In genomic region chr1:180558664-180559063, GRCh38 we compare ENCODE assay signal across 28 cellular contexts. TPM values are rescaled to one million over a fixed set of nuclear protein-coding genes. Genes with fewer than 3 reads are reported as not detected.
"Had no signal": no experiment of that assay in that cellular context is flagged by ENCODE, and none has a peak within 500 bp of the region (broad histone marks: within the 10 kb centered on the region; RNA-seq: fewer than 3 reads in every experiment).

OVAAL (plus strand) TSS chr1:180558964.

- H3K9me3 ChIP-seq: SJCRH30 had no signal

- H3K4me1 ChIP-seq: SJCRH30 had no signal

- H3K27ac ChIP-seq: brain microvascular endothelial cell, SJCRH30 had no signal

- H3K9me3 Mint-ChIP-seq: activated B cell treated with CpG ODN at 0.5 μM for 24 hours; activated CD4-positive, alpha-beta memory T cell treated with anti-CD3 and anti-CD28 coated beads for 36 hours; activated CD4-positive, alpha-beta T cell treated with anti-CD3 and anti-CD28 coated beads, Interleukin-2, amount 10 ng/mL, durations not matched to agents 7 days and 5 days; activated T-cell treated with anti-CD3 and anti-CD28 coated beads, Interleukin-2, amount 50 U/mL, for 4 hours had no signal

- H3K4me1 Mint-ChIP-seq: activated B cell treated with CpG ODN at 0.5 μM for 24 hours; activated CD4-positive, alpha-beta T cell treated with anti-CD3 and anti-CD28 coated beads, Interleukin-2, amount 10 ng/mL, durations not matched to agents 7 days and 5 days; T-helper 17 cell had no signal

- H3K36me3 Mint-ChIP-seq: activated CD4-positive, alpha-beta memory T cell treated with anti-CD3 and anti-CD28 coated beads for 36 hours; activated naive CD8-positive, alpha-beta T cell had no signal

- H3K27me3 ChIP-seq: brain microvascular endothelial cell, cardiac muscle cell, SJCRH30 had no signal

- DNase-seq: activated B cell treated with CpG ODN at 0.5 μM for 24 hours; activated CD4-positive, alpha-beta memory T cell treated with anti-CD3 and anti-CD28 coated beads for 36 hours; activated CD4-positive, alpha-beta T cell treated with anti-CD3 and anti-CD28 coated beads, Interleukin-2, amount 10 ng/mL, durations not matched to agents 7 days and 5 days; activated CD8-positive, alpha-beta memory T cell treated with anti-CD3 and anti-CD28 coated beads for 24 hours; activated effector memory CD4-positive, alpha-beta T cell treated with anti-CD3 and anti-CD28 coated beads, Interleukin-2, amount 50 U/mL, for 16 hours; activated naive CD4-positive, alpha-beta T cell treated with Interleukin-2 at 50 U/mL for 16 hours; activated T-cell treated with anti-CD3 and anti-CD28 coated beads, Interleukin-2, amount 50 U/mL, for 4 hours; amygdala; brain microvascular endothelial cell; KBM-7; NCI-H1048; NCI-H146; NCI-H187 treated with DMSO at 0.1 percent for 48 hours; NCI-H2081 treated with DMSO at 0.1 percent for 48 hours; NCI-H2171; NCI-H226; NCI-H510A; NCI-H526 treated with DMSO at 0.1 percent for 48 hours; NCI-H82; Right ventricle myocardium superior; RPMI8226; SJCRH30; T-helper 17 cell; T-helper 9 cell had no signal

- ATAC-seq: activated T-cell treated with anti-CD3 and anti-CD28 coated beads, Interleukin-2, amount 50 U/mL, for 4 hours; Panc1; T-helper 17 cell had no signal

- H3K4me3 ChIP-seq: cardiac muscle cell, SJCRH30 had no signal

- H3K27ac Mint-ChIP-seq: activated B cell treated with CpG ODN at 0.5 μM for 24 hours; activated CD4-positive, alpha-beta memory T cell treated with anti-CD3 and anti-CD28 coated beads for 36 hours; activated CD4-positive, alpha-beta T cell treated with anti-CD3 and anti-CD28 coated beads, Interleukin-2, amount 10 ng/mL, durations not matched to agents 7 days and 5 days; activated naive CD8-positive, alpha-beta T cell; T-helper 17 cell had no signal

- H3K36me3 ChIP-seq: brain microvascular endothelial cell, cardiac muscle cell, SJCRH30 had no signal

- H3K4me3 Mint-ChIP-seq: activated B cell treated with CpG ODN at 0.5 μM for 24 hours; activated CD4-positive, alpha-beta memory T cell treated with anti-CD3 and anti-CD28 coated beads for 36 hours; activated CD4-positive, alpha-beta T cell treated with anti-CD3 and anti-CD28 coated beads, Interleukin-2, amount 10 ng/mL, durations not matched to agents 7 days and 5 days; activated naive CD8-positive, alpha-beta T cell; activated T-cell treated with anti-CD3 and anti-CD28 coated beads, Interleukin-2, amount 50 U/mL, for 4 hours; T-helper 17 cell had no signal

RNA-seq across cellular contexts. Expression of gene OVAAL, which starts in this region (rescaled TPM):
- total RNA-seq: activated B cell treated with CpG ODN at 0.5 μM for 24 hours; activated CD4-positive, alpha-beta memory T cell treated with anti-CD3 and anti-CD28 coated beads for 36 hours; activated CD4-positive, alpha-beta T cell treated with anti-CD3 and anti-CD28 coated beads, Interleukin-2, amount 10 ng/mL, durations not matched to agents 7 days and 5 days; activated T-cell treated with anti-CD3 and anti-CD28 coated beads, Interleukin-2, amount 50 U/mL, for 4 hours; OCI-LY7; SJCRH30; T-helper 17 cell had no signal
